In genomic region chr2:53769318-53769945, GRCh38 we compare ENCODE assay signal across 1 cellular context.
TF ChIP-seq lines count a peak whose summit lies in the region.

No MANE protein-coding gene starts in this region.

TF ChIP-seq in A549, 52 proteins besides CTCF, POLR2A, EP300 and RAD21 (continued from another document):
- TF ChIP-seq REST (IDR thresholded peaks at IDR 0.05) = no peak
